Comparison of ENCODE assay signal across 15 cellular contexts in genomic region chr17:47301161-47301560, GRCh38.
"Had no signal": no experiment of that assay in that cellular context is flagged by ENCODE, and none has a peak within 500 bp of the region (broad histone marks: within the 10 kb centered on the region; RNA-seq: fewer than 3 reads in every experiment).

No MANE protein-coding gene starts in this region.

- H3K9ac ChIP-seq: SK-N-SH had no signal

- H3K27me3 Mint-ChIP-seq: activated T-cell treated with anti-CD3 and anti-CD28 coated beads, Interleukin-2, amount 50 U/mL, for 24 hours; stimulated activated memory B cell treated with anti-CD40 and anti-IgM and Interleukin-4, amounts not matched to agents 10 μg/mL and 1 μg/mL and 100 μg/mL, for 72 hours had no signal

- H3K4me1 Mint-ChIP-seq: WTC11 had no signal

- H3K27me3 ChIP-seq: cardiac muscle cell, esophagus muscularis mucosa, ovary, upper lobe of left lung had no signal

- ATAC-seq: activated CD8-positive, alpha-beta T cell treated with anti-CD3 and anti-CD28 coated beads, Interleukin-2, amount 10 ng/mL, durations not matched to agents 7 days and 5 days; left cardiac atrium; lower lobe of right lung; stimulated activated memory B cell treated with anti-CD40 and anti-IgM and Interleukin-4, amounts not matched to agents 10 μg/mL and 1 μg/mL and 100 μg/mL, for 72 hours; WTC11 had no signal

- H3K27ac ChIP-seq: cardiac muscle cell, esophagus muscularis mucosa, lower lobe of right lung, ovary, upper lobe of left lung had no signal

- H3K36me3 Mint-ChIP-seq: mesothelial cell of epicardium, WTC11 had no signal

- H3K4me1 ChIP-seq: lower lobe of right lung had no signal

- H3K4me2 ChIP-seq: SK-N-SH had no signal

- H3K36me3 ChIP-seq: lower lobe of right lung, ovary, upper lobe of left lung had no signal

- H3K4me3 ChIP-seq: cardiac muscle cell, esophagus muscularis mucosa, lower lobe of right lung, ovary, upper lobe of left lung had no signal

- H3K9me3 ChIP-seq: lower lobe of right lung, ovary had no signal

- H3K27ac Mint-ChIP-seq: activated CD8-positive, alpha-beta T cell treated with anti-CD3 and anti-CD28 coated beads, Interleukin-2, amount 10 ng/mL, durations not matched to agents 7 days and 5 days; activated T-cell treated with anti-CD3 and anti-CD28 coated beads, Interleukin-2, amount 50 U/mL, for 24 hours; mesothelial cell of epicardium; stimulated activated memory B cell treated with anti-CD40 and anti-IgM and Interleukin-4, amounts not matched to agents 10 μg/mL and 1 μg/mL and 100 μg/mL, for 72 hours; WTC11 had no signal

- H3K4me3 Mint-ChIP-seq: activated CD8-positive, alpha-beta T cell treated with anti-CD3 and anti-CD28 coated beads, Interleukin-2, amount 10 ng/mL, durations not matched to agents 7 days and 5 days; activated T-cell treated with anti-CD3 and anti-CD28 coated beads, Interleukin-2, amount 50 U/mL, for 24 hours; mesothelial cell of epicardium; neural crest cell; stimulated activated memory B cell treated with anti-CD40 and anti-IgM and Interleukin-4, amounts not matched to agents 10 μg/mL and 1 μg/mL and 100 μg/mL, for 72 hours; WTC11 had no signal

- DNase-seq: activated CD8-positive, alpha-beta T cell treated with anti-CD3 and anti-CD28 coated beads, Interleukin-2, amount 10 ng/mL, durations not matched to agents 7 days and 5 days; activated T-cell treated with anti-CD3 and anti-CD28 coated beads, Interleukin-2, amount 50 U/mL, for 24 hours; hypothalamus; left cardiac atrium; lower lobe of right lung; ovary; SK-N-SH; substantia nigra; upper lobe of left lung had no signal
